In the genomic region with DNA sequence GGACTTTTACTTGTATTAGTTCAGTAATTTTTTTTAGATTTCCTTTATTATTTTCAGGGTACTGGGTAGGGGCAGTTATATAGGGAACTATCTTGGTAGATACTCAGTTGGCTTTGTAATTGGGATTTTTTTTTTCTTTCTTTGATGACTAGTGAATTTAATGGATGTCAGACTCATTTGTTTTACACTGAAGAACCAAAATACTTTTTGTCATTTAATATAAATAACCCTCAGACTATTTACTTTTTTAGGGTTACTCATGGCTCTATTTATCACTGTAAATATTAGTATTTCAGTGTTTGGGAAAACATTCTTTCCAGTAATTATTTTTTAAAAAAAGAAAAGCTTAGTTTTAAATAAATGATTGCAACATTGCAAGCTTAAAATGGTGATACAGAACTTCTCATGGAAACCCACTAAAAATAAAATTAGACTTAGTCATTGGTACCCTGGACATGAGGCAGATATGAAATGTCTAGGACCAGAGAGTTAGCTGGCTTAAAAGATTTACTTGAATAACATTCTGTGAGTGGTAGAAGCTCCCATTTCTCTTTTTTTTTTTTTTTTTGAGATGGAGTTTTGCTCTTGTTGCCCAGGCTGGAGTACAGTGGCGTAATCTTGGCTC, we compare ENCODE assay signal across 31 cellular contexts.
DNase-seq lines count a peak whose midpoint lies in the region; ATAC-seq and TF ChIP-seq lines count a peak whose summit lies in the region.
"Had no signal": no experiment of that assay in that cellular context is flagged by ENCODE, and none has a peak within 500 bp of the region (broad histone marks: within the 10 kb centered on the region; RNA-seq: fewer than 3 reads in every experiment).

No MANE protein-coding gene starts in this region.

- ATAC-seq in HG03378 (IDR thresholded peaks at IDR 0.05; ENCODE audit: unreplicated experiment) = no peak
- ATAC-seq: foreskin keratinocyte, left lobe of liver had no signal

- TF ChIP-seq CTCF in smooth muscle cell (IDR thresholded peaks at IDR 0.05; ENCODE audit: borderline replicate concordance, insufficient read depth, poor library complexity, severe bottlenecking) (no peak), right atrium auricular region (IDR thresholded peaks at IDR 0.05) (no peak)

- no peaks in the 10 kb centered on the region for H4K20me1 ChIP-seq in smooth muscle cell (ENCODE audit: low read depth)

- peaks cover 9% of the 10 kb centered on the region for H3K36me3 ChIP-seq in smooth muscle cell (ENCODE audit: low read depth)
- H3K36me3 ChIP-seq in right atrium auricular region = peaks cover 34% of the 10 kb centered on the region
- H3K36me3 ChIP-seq: neutrophil, WERI-Rb-1 had no signal

- peak overlapping the region; percentile 81 for H3K27ac ChIP-seq in smooth muscle cell (ENCODE audit: low read depth)
- no peak overlapping the region for H3K27ac ChIP-seq in right atrium auricular region
- H3K27ac ChIP-seq: C4-2B, foreskin keratinocyte, HL-60, neutrophil, prostate gland, WERI-Rb-1 had no signal

- no peaks in the 10 kb centered on the region for H3F3A ChIP-seq in smooth muscle cell (ENCODE audit: low read depth)

- no peak overlapping the region for H3K9ac ChIP-seq in smooth muscle cell (ENCODE audit: low read depth)

- no peaks in the 10 kb centered on the region for H3K9me3 ChIP-seq in smooth muscle cell (replicated peaks; ENCODE audit: low read depth)
- no peaks in the 10 kb centered on the region for H3K9me3 ChIP-seq in right atrium auricular region
- H3K9me3 ChIP-seq: Caco-2, neutrophil, Peyer's patch, prostate gland, sigmoid colon had no signal

- H3K27me3 ChIP-seq in smooth muscle cell (ENCODE audit: low read depth) (no peaks in the 10 kb centered on the region), right atrium auricular region (no peaks in the 10 kb centered on the region)
- H3K27me3 ChIP-seq: foreskin keratinocyte, neutrophil, Peyer's patch, sigmoid colon had no signal

- no peaks in the 10 kb centered on the region for H3K79me2 ChIP-seq in smooth muscle cell (ENCODE audit: low read depth)

- H3K4me3 ChIP-seq in smooth muscle cell (no peak overlapping the region), right atrium auricular region (no peak overlapping the region)
- H3K4me3 ChIP-seq: Peyer's patch, prostate gland, sigmoid colon had no signal

- H3K4me1 ChIP-seq in smooth muscle cell (ENCODE audit: low read depth) (peaks cover 5% of the 10 kb centered on the region), right atrium auricular region (no peaks in the 10 kb centered on the region)
- H3K4me1 ChIP-seq: Caco-2, foreskin keratinocyte, Peyer's patch, prostate gland, sigmoid colon had no signal

- H2AFZ ChIP-seq in smooth muscle cell (ENCODE audit: low read depth) = no peak overlapping the region

- H3K4me2 ChIP-seq in smooth muscle cell = peak overlapping the region; percentile 44

- DNase-seq in AG20443 (ENCODE audit: low spot score) (peak; percentile 12), M059J (ENCODE audit: low read depth) (peak; percentile 39), fibroblast of peridontal ligament (ENCODE audit: extremely low read depth) (peak; percentile 33), smooth muscle cell (lab: John Stamatoyannopoulos, UW; ENCODE audit: unreplicated experiment) (no peak), right atrium auricular region (ENCODE audit: low spot score) (no peak), HT-29 (ENCODE audit: low spot score) (no peak)
- DNase-seq in stimulated activated CD8-positive, alpha-beta memory T cell treated with anti-CD3 and anti-CD28 coated beads, Interleukin-4, amount 100 ng/mL, for 48 hours = no peak
- DNase-seq: activated CD4-positive, alpha-beta T cell treated with anti-CD3 and anti-CD28 coated beads for 48 hours; activated effector memory CD4-positive, alpha-beta T cell treated with anti-CD3 and anti-CD28 coated beads, Interleukin-2, amount 50 U/mL, for 16 hours; activated T-cell treated with anti-CD3 and anti-CD28 coated beads, Interleukin-2, amount 50 U/mL, for 1 hour; Caco-2; effector CD4-positive, alpha-beta T cell; foreskin keratinocyte; GF-D8; hypothalamus; immature natural killer cell; NCI-H1048; NCI-H187; NCI-H526; Peyer's patch; SHP77 treated with DMSO at 0.1 percent for 48 hours; sigmoid colon; stimulated activated CD4-positive, alpha-beta T cell treated with anti-CD3 and anti-CD28 coated beads, Interleukin-15, amount 100 ng/mL, for 24 hours; stimulated activated naive CD4-positive, alpha-beta T cell treated with Interleukin-2 at 50 U/mL for 16 hours; WERI-Rb-1 had no signal

- 38% methylated on average over 1 of the region's 1 CpG for WGBS in smooth muscle cell (ENCODE audit: low lambda C conversion rate)

Comparison
In these comparisons a context has a peak if more than half of its experiments do, and no peak if none do; other contexts are left out.
1. DNase-seq: peak in AG20443 (single experiment), M059J (single experiment) and fibroblast of peridontal ligament (single experiment); none in smooth muscle cell (single experiment), right atrium auricular region (single experiment), HT-29 (single experiment) and stimulated activated CD8-positive, alpha-beta memory T cell treated with anti-CD3 and anti-CD28 coated beads, Interleukin-4, amount 100 ng/mL, for 48 hours (single experiment).